13 cellular contexts compared by ENCODE assay signal in genomic region chr15:65550681-65551098, GRCh38. TPM values are rescaled to one million over a fixed set of nuclear protein-coding genes. Genes with fewer than 3 reads are reported as not detected.
DNase-seq lines count a peak whose midpoint lies in the region; ATAC-seq and TF ChIP-seq lines count a peak whose summit lies in the region.
"Had no signal": no experiment of that assay in that cellular context is flagged by ENCODE, and none has a peak within 500 bp of the region (broad histone marks: within the 10 kb centered on the region; RNA-seq: fewer than 3 reads in every experiment).

No MANE protein-coding gene starts in this region.

- H3K9ac ChIP-seq in fibroblast of lung (ENCODE audit: insufficient read depth, low read length) (no peak overlapping the region), trophoblast cell (ENCODE audit: low read length) (no peak overlapping the region)
- H3K9ac ChIP-seq: SK-N-SH had no signal

- H2AFZ ChIP-seq in GM23338 (no peak overlapping the region), fibroblast of lung (ENCODE audit: low read length) (no peak overlapping the region), trophoblast cell (ENCODE audit: insufficient read depth, low read length, poor library complexity) (no peak overlapping the region), PC-9 (no peak overlapping the region)

- H3K36me3 Mint-ChIP-seq in GM23338 (ENCODE audit: low read depth) (peaks cover 34% of the 10 kb centered on the region), T-helper 17 cell (ENCODE audit: low read depth) (no peaks in the 10 kb centered on the region)
- H3K36me3 Mint-ChIP-seq: activated naive CD4-positive, alpha-beta T cell treated with anti-CD3 and anti-CD28 coated beads, Interleukin-2, amount 50 U/mL, for 72 hours had no signal

- H3K27me3 ChIP-seq in GM23338 (ENCODE audit: insufficient read depth) (no peaks in the 10 kb centered on the region), fibroblast of lung (ENCODE audit: control insufficient read depth, insufficient read depth, low read length) (no peaks in the 10 kb centered on the region), trophoblast cell (ENCODE audit: insufficient read depth, low read length) (no peaks in the 10 kb centered on the region), transverse colon (no peaks in the 10 kb centered on the region), PC-9 (ENCODE audit: insufficient read depth, low read depth) (no peaks in the 10 kb centered on the region)

- H3K4me2 ChIP-seq in GM23338 (peak overlapping the region; percentile 22), fibroblast of lung (ENCODE audit: extremely low read depth, insufficient read depth, low read length) (peak overlapping the region; percentile 75), trophoblast cell (ENCODE audit: low read length) (no peak overlapping the region), PC-9 (no peak overlapping the region)
- H3K4me2 ChIP-seq: SK-N-SH had no signal

- intact Hi-C loops in transverse colon (cut with DNase I; ENCODE audit: low total_unique reads), result no loop called here
- intact Hi-C loops in PC-9 (cut with micrococcal nuclease; ENCODE audit: unreplicated experiment), result no loop called here

- H3K9me2 ChIP-seq in GM23338 (ENCODE audit: insufficient read depth) (no peaks in the 10 kb centered on the region; the same call in 1 of the 2 replicates), PC-9 (ENCODE audit: insufficient read depth) (no peaks in the 10 kb centered on the region)
- H3K9me2 ChIP-seq: SK-N-SH had no signal

- H3K4me1 ChIP-seq in GM23338 (ENCODE audit: insufficient read depth) (peaks cover 9% of the 10 kb centered on the region; the same call in 1 of the 2 replicates), fibroblast of lung (ENCODE audit: control insufficient read depth, extremely low read depth, insufficient read depth, low read length) (no peaks in the 10 kb centered on the region), trophoblast cell (ENCODE audit: control insufficient read depth in 1 of 2, insufficient read depth in 2 of 2, low read length in 2 of 2) (no peaks in the 10 kb centered on the region), transverse colon (no peaks in the 10 kb centered on the region), PC-9 (replicated peaks; ENCODE audit: insufficient read depth) (no peaks in the 10 kb centered on the region)

- H3K18ac ChIP-seq in trophoblast cell (ENCODE audit: low read length), result no peak overlapping the region

- no peak for TF ChIP-seq POLR2A in transverse colon (IDR thresholded peaks at IDR 0.05)

- H3K4me3 Mint-ChIP-seq in GM23338 (no peak overlapping the region), T-helper 17 cell (no peak overlapping the region)

- H4K8ac ChIP-seq in trophoblast cell (ENCODE audit: low read depth, low read length), result no peak overlapping the region

- DNase-seq in GM23338 (ENCODE audit: low spot score) (peak; percentile 71), T-helper 17 cell (no peak), fibroblast of lung (ENCODE audit: low read depth in 2 of 2) (peak; percentile 70 to 82), trophoblast cell (no peak), germinal center (ENCODE audit: low spot score) (no peak), transverse colon (no peak), PC-9 (no peak)
- DNase-seq: NCI-H1436 treated with DMSO at 0.1 percent for 48 hours, NCI-H774, SK-N-SH had no signal

- CTCF ChIA-PET in PC-9 (lab: Charles Lee), result no interaction called here

- no TSS peak for BruUV-seq in PC-9 (replicated peaks; lab: Mats Ljungman, UMichigan)

- WGBS in trophoblast cell (ENCODE audit: extremely low coverage, insufficient coverage, insufficient read length), result no CpG with 5 or more reads among the region's 3 CpGs
- 72 to 94% methylated on average over 2 to 3 of the region's 3 CpGs for WGBS in transverse colon (ENCODE audit: low coverage in 1 of 2), 2 donors

- no peak overlapping the region for H4K12ac ChIP-seq in trophoblast cell (ENCODE audit: low read depth, low read length)

- H3K4me1 Mint-ChIP-seq in GM23338 (peaks cover 14% of the 10 kb centered on the region), T-helper 17 cell (peaks cover 16% of the 10 kb centered on the region)

- H2BK120ac ChIP-seq in trophoblast cell (ENCODE audit: insufficient read depth, low read length, poor library complexity), result no peak overlapping the region

- peak; percentile 73 for ATAC-seq in GM23338
- no peak for ATAC-seq in T-helper 17 cell
- no peak for ATAC-seq in GM18502 (IDR thresholded peaks at IDR 0.05; ENCODE audit: poor library complexity, unreplicated experiment)

- POLR2A ChIA-PET in PC-9 (lab: Charles Lee; ENCODE audit: unreplicated experiment), result no interaction called here

- H3K36me3 ChIP-seq in GM23338 (ENCODE audit: insufficient read depth) (no peaks in the 10 kb centered on the region; the same call in 1 of the 2 replicates), fibroblast of lung (ENCODE audit: control insufficient read depth, insufficient read depth, low read length) (no peaks in the 10 kb centered on the region), trophoblast cell (ENCODE audit: control insufficient read depth in 1 of 2, insufficient read depth in 2 of 2, low read length in 2 of 2) (peaks cover under 1 to 2% of the 10 kb centered on the region in 2 experiments), transverse colon (no peaks in the 10 kb centered on the region), PC-9 (ENCODE audit: low read depth) (no peaks in the 10 kb centered on the region)

- no peak for TF ChIP-seq EP300 in transverse colon (IDR thresholded peaks at IDR 0.05; ENCODE audit: low read depth)

- in situ Hi-C loops in transverse colon (cut with MboI; ENCODE audit: low pct_ligation_motif_present in 1 of 4, low pct_unique_long_range_greater_than_20kb in 1 of 4, low sequenced_read_pairs in 3 of 4), result no loop called here

- no peaks in the 10 kb centered on the region for H3K9me3 ChIP-seq in T-helper 17 cell (ENCODE audit: control insufficient read depth, low read length, poor library complexity, severe bottlenecking)
- H3K9me3 ChIP-seq in fibroblast of lung (ENCODE audit: control insufficient read depth, insufficient read depth, low read depth, low read length), result no peaks in the 10 kb centered on the region
- H3K9me3 ChIP-seq in trophoblast cell (ENCODE audit: insufficient read depth, low read depth, low read length), result no peaks in the 10 kb centered on the region
- H3K9me3 ChIP-seq in transverse colon, result no peaks in the 10 kb centered on the region
- H3K9me3 ChIP-seq in PC-9 (ENCODE audit: insufficient read depth, low read depth), result no peaks in the 10 kb centered on the region
- H3K9me3 ChIP-seq: SK-N-SH had no signal

- H2BK12ac ChIP-seq in trophoblast cell (ENCODE audit: low read length), result no peak overlapping the region

- H3K27ac ChIP-seq in GM23338 (ENCODE audit: low read depth) (peak overlapping the region; percentile 11; the same call in 1 of the 2 replicates), fibroblast of lung (ENCODE audit: insufficient read depth, low read length) (peak overlapping the region; percentile 42), trophoblast cell (ENCODE audit: low read depth, low read length) (no peak overlapping the region), transverse colon (no peak overlapping the region), PC-9 (no peak overlapping the region)
- H3K27ac ChIP-seq: skin epidermis had no signal

- H3K4me3 ChIP-seq in GM23338 (no peak overlapping the region), fibroblast of lung (replicated peaks in 1 of 4; ENCODE audit: control extremely low read depth in 1 of 4, insufficient read depth in 1 of 4, low read depth in 3 of 4, low read length in 4 of 4) (peak overlapping the region in 1 of 4 experiments; percentile 1), trophoblast cell (ENCODE audit: low read depth, low read length) (no peak overlapping the region), transverse colon (no peak overlapping the region), PC-9 (no peak overlapping the region)
- H3K4me3 ChIP-seq: skin epidermis had no signal

- peaks cover 88% of the 10 kb centered on the region for H3K79me2 ChIP-seq in GM23338 (replicated peaks; ENCODE audit: insufficient read depth)
- H3K79me2 ChIP-seq in fibroblast of lung (ENCODE audit: control insufficient read depth, insufficient read depth, low read length), result peaks cover 23% of the 10 kb centered on the region
- peaks cover 5% of the 10 kb centered on the region for H3K79me2 ChIP-seq in trophoblast cell (ENCODE audit: control insufficient read depth, insufficient read depth, low read length, poor library complexity)
- peaks cover 11% of the 10 kb centered on the region for H3K79me2 ChIP-seq in PC-9 (ENCODE audit: low read depth)

- H3K9me3 Mint-ChIP-seq in GM23338, result no peaks in the 10 kb centered on the region
- H3K9me3 Mint-ChIP-seq: activated naive CD4-positive, alpha-beta T cell treated with anti-CD3 and anti-CD28 coated beads, Interleukin-2, amount 50 U/mL, for 72 hours had no signal

- H3K4ac ChIP-seq in trophoblast cell (ENCODE audit: low read depth, low read length), result peak overlapping the region; percentile 75

- H3K23ac ChIP-seq in trophoblast cell (ENCODE audit: low read length), result no peak overlapping the region

- H4K91ac ChIP-seq in trophoblast cell (ENCODE audit: low read depth, low read length), result no peak overlapping the region

- H3F3A ChIP-seq in GM23338 (replicated peaks; ENCODE audit: low read depth) (no peaks in the 10 kb centered on the region), PC-9 (ENCODE audit: insufficient read depth, low read depth) (0 out of 2 replicates have a peak, but pooled peaks cover 7% of the 10 kb centered on the region)

- H3K14ac ChIP-seq in trophoblast cell (ENCODE audit: low read length), result no peak overlapping the region

- H4K20me1 ChIP-seq in GM23338 (replicated peaks; ENCODE audit: insufficient read depth), result peaks cover 71% of the 10 kb centered on the region
- H4K20me1 ChIP-seq in fibroblast of lung (ENCODE audit: control insufficient read depth, extremely low read depth, insufficient read depth, low read length), result no peaks in the 10 kb centered on the region
- H4K20me1 ChIP-seq in PC-9 (ENCODE audit: insufficient read depth), result no peaks in the 10 kb centered on the region

- H2BK5ac ChIP-seq in trophoblast cell (ENCODE audit: low read depth, low read length, poor library complexity), result no peak overlapping the region

- TF ChIP-seq CTCF in GM23338 (conservative IDR thresholded peaks at IDR 0.05; ENCODE audit: low read depth in 2 of 2) (no peak), fibroblast of lung (conservative IDR thresholded peaks at IDR 0.05 in 1 of 2, IDR thresholded peaks at IDR 0.05 in 1 of 2; ENCODE audit: low read depth in 1 of 2, low read length in 2 of 2) (no peak), transverse colon (IDR thresholded peaks at IDR 0.05) (no peak), PC-9 (conservative IDR thresholded peaks at IDR 0.05) (no peak)

- H3K27me3 Mint-ChIP-seq in GM23338 (ENCODE audit: insufficient read depth, low read depth, poor library complexity), result no peaks in the 10 kb centered on the region
- no peaks in the 10 kb centered on the region for H3K27me3 Mint-ChIP-seq in T-helper 17 cell

- H3K27ac Mint-ChIP-seq in GM23338 (no peak overlapping the region), T-helper 17 cell (peak overlapping the region; percentile 79)

- no peak overlapping the region for H2AK5ac ChIP-seq in trophoblast cell (ENCODE audit: low read length)

- no peaks in the 10 kb centered on the region for H3K79me1 ChIP-seq in trophoblast cell (ENCODE audit: low read length)

RNA-seq across cellular contexts. Expression of gene HACD3, which starts 20.4 kb away (rescaled TPM):
- 128 and 131 TPM in 2 replicates for total RNA-seq in GM23338 (2014; rRNA removed; shearing (Covaris generic))
- 115 and 123 TPM in 2 replicates for polyA plus RNA-seq in GM23338 (2016; fragmentation: Nextera tagmentation; extraction: Ambion mirVana)
- 10 to 100 TPM; 14.3 to 14.8 TPM for total RNA-seq in T-helper 17 cell
- 71.4 and 95.6 TPM in 2 replicates for total RNA-seq in fibroblast of lung
- 80.7 and 88.6 TPM in 2 replicates for polyA plus RNA-seq in fibroblast of lung
- polyA plus RNA-seq in fibroblast of lung (2012), result 55.4 and 64.6 TPM in 2 replicates
- polyA minus RNA-seq in fibroblast of lung (ENCODE audit: low replicate concordance), result 20.9 and 23.2 TPM in 2 replicates
- 132 and 133 TPM in 2 replicates for polyA plus RNA-seq in trophoblast cell (2013)
- 10 to 100 TPM in 3 of 4 donors, 1 to 10 TPM in 1; 2.6 to 48.0 (median 27.1) TPM for total RNA-seq in transverse colon
- total RNA-seq in PC-9 (2021), result 66.5 and 71.6 TPM in 2 replicates

RNA-seq across cellular contexts. Expression of gene DPP8, which starts 33.2 kb away (rescaled TPM):
- 21.7 and 23.5 TPM in 2 replicates for total RNA-seq in GM23338 (2014; rRNA removed; shearing (Covaris generic))
- polyA plus RNA-seq in GM23338 (2016; fragmentation: Nextera tagmentation; extraction: Ambion mirVana) (29.7 and 33.5 TPM in 2 replicates), fibroblast of lung (20.0 and 29.9 TPM in 2 replicates)
- total RNA-seq in T-helper 17 cell (10 to 100 TPM; 37.9 to 42.9 TPM), fibroblast of lung (41.1 and 45.4 TPM in 2 replicates), transverse colon (10 to 100 TPM; 20.2 to 66.5 (median 35.7) TPM), PC-9 (2021) (25.1 and 27.5 TPM in 2 replicates)
- polyA plus RNA-seq in fibroblast of lung (2012), result 15.0 and 21.9 TPM in 2 replicates
- 8.7 and 11.1 TPM in 2 replicates for polyA minus RNA-seq in fibroblast of lung (ENCODE audit: low replicate concordance)
- polyA plus RNA-seq in trophoblast cell (2013), result 16.9 and 17.2 TPM in 2 replicates

Comparison
In these comparisons a context has a peak if more than half of its experiments do, and no peak if none do; other contexts are left out.
1. DNase-seq: peak in GM23338 (single experiment) and fibroblast of lung (2 of 2); none in T-helper 17 cell (0 of 3), trophoblast cell (0 of 2), germinal center (single experiment), transverse colon (single experiment) and PC-9 (0 of 2).
2. H3K27ac ChIP-seq: peak in GM23338 (single experiment) and fibroblast of lung (single experiment); none in trophoblast cell (single experiment), transverse colon (0 of 4) and PC-9 (single experiment).
3. H3K4me2 ChIP-seq: peak in GM23338 (single experiment) and fibroblast of lung (single experiment); none in trophoblast cell (single experiment) and PC-9 (single experiment).